Comparison of ENCODE assay signal across 16 cellular contexts in genomic region chr7:55512635-55513034, GRCh38. TPM values are rescaled to one million over a fixed set of nuclear protein-coding genes. Genes with fewer than 3 reads are reported as not detected.
DNase-seq lines count a peak whose midpoint lies in the region; ATAC-seq and TF ChIP-seq lines count a peak whose summit lies in the region.
"Had no signal": no experiment of that assay in that cellular context is flagged by ENCODE, and none has a peak within 500 bp of the region (broad histone marks: within the 10 kb centered on the region; RNA-seq: fewer than 3 reads in every experiment).

No MANE protein-coding gene starts in this region.

- ATAC-seq in WTC11, result peak; percentile 30
- no peak for ATAC-seq in HG03135 (IDR thresholded peaks at IDR 0.05; ENCODE audit: unreplicated experiment)
- ATAC-seq: K562 had no signal

- H3K9ac ChIP-seq in HUES6 (ENCODE audit: low read length), result no peak overlapping the region
- H3K9ac ChIP-seq: BLaER1 treated with 17β-estradiol and CSF1 and Interleukin-3, amounts not matched to agents 10 nM and 100 nM had no signal

- no peaks in the 10 kb centered on the region for H3K27me3 Mint-ChIP-seq in WTC11 (ENCODE audit: low read depth)

- CTCF ChIA-PET in WTC11 (lab: Charles Lee), result interaction anchor here (1.0 to 1.7 kb wide), 2 partner anchors 12 to 14 kb away, joined by 3 read pairs; no protein-coding TSS in a partner anchor

- peak overlapping the region; percentile 68 for H3K27ac Mint-ChIP-seq in WTC11

- no peaks in the 10 kb centered on the region for H3K27me3 ChIP-seq in HUES6 (ENCODE audit: control insufficient read depth, insufficient read depth, low read length)
- H3K27me3 ChIP-seq: BLaER1 treated with 17β-estradiol and CSF1 and Interleukin-3, amounts not matched to agents 10 nM and 100 nM had no signal

- peaks cover 10% of the 10 kb centered on the region for H3K36me3 Mint-ChIP-seq in WTC11

- no peaks in the 10 kb centered on the region for H3K9me3 Mint-ChIP-seq in WTC11

- POLR2A ChIA-PET in WTC11 (lab: Charles Lee), result no interaction called here

- TF ChIP-seq CTCF in WTC11 (IDR thresholded peaks at IDR 0.05), result no peak

- DNase-seq in NCI-H1105 treated with DMSO at 0.1 percent for 48 hours (lab: John Stamatoyannopoulos, UW) (peak; percentile 17), NCI-H1105 (lab: John Stamatoyannopoulos, UW) (no peak), WTC11 (ENCODE audit: low spot score) (no peak), retina (peak; percentile 62), cerebellar nuclear complex (lab: John Stamatoyannopoulos, UW) (no peak), GM19240 (ENCODE audit: insufficient read length, low spot score) (no peak)
- DNase-seq: HCEC 1CT, NCI-H1048, NCI-H2029 treated with DMSO at 0.1 percent for 48 hours, NCI-H526 treated with DMSO at 0.1 percent for 48 hours, SHP77 treated with DMSO at 0.1 percent for 48 hours had no signal

- peaks cover 32% of the 10 kb centered on the region for H3K36me3 ChIP-seq in HUES6 (ENCODE audit: control insufficient read depth, insufficient read depth, low read length)

- peaks cover 27% of the 10 kb centered on the region; the same call in 1 of the 2 replicates for H3K4me1 ChIP-seq in HUES6 (ENCODE audit: control insufficient read depth, insufficient read depth, low read length)

- no peak overlapping the region for H3K4me3 Mint-ChIP-seq in WTC11

- H3K4me1 Mint-ChIP-seq in WTC11, result peaks cover 43% of the 10 kb centered on the region

- H3K27ac ChIP-seq in HUES6 (ENCODE audit: low read depth, low read length), result 0 out of 2 replicates have a peak overlapping the region, but pooled peaks have one; percentile 9
- H3K27ac ChIP-seq: 22Rv1; BLaER1 treated with 17β-estradiol and CSF1 and Interleukin-3, amounts not matched to agents 10 nM and 100 nM had no signal

- no peaks in the 10 kb centered on the region for H3K9me3 ChIP-seq in HUES6 (ENCODE audit: control insufficient read depth, insufficient read depth, low read depth, low read length)
- H3K9me3 ChIP-seq: BLaER1 treated with 17β-estradiol and CSF1 and Interleukin-3, amounts not matched to agents 10 nM and 100 nM had no signal

- no peak overlapping the region for H3K4me3 ChIP-seq in HUES6 (ENCODE audit: low read depth, low read length)
- H3K4me3 ChIP-seq: BLaER1 treated with 17β-estradiol and CSF1 and Interleukin-3, amounts not matched to agents 10 nM and 100 nM; K562 had no signal

TF ChIP-seq in WTC11, 78 proteins besides CTCF, POLR2A, EP300 and RAD21:
- no peak for TF ChIP-seq MYBL2 (CRISPR knock-in tag; IDR thresholded peaks at IDR 0.05)

RNA-seq across cellular contexts. Expression of gene VOPP1, which starts 59.7 kb away (rescaled TPM):
- 57.0 to 63.9 TPM (median 60.3 TPM) in 3 replicates for total RNA-seq in WTC11 (2021)

Comparison
In these comparisons a context has a peak if more than half of its experiments do, and no peak if none do; other contexts are left out.
1. DNase-seq: peak in NCI-H1105 treated with DMSO at 0.1 percent for 48 hours (single experiment) and retina (single experiment); none in NCI-H1105 (single experiment), WTC11 (single experiment), cerebellar nuclear complex (0 of 2) and GM19240 (single experiment).